ENCODE assay signal across 7 cellular contexts in genomic region chr1:52399629-52400028, GRCh38.
"Had no signal": no experiment of that assay in that cellular context is flagged by ENCODE, and none has a peak within 500 bp of the region (broad histone marks: within the 10 kb centered on the region; RNA-seq: fewer than 3 reads in every experiment).

No MANE protein-coding gene starts in this region.

- H3K9me3 ChIP-seq: HAP-1 had no signal

- ATAC-seq: HCT116 had no signal

- H3K27ac ChIP-seq: GM23248 had no signal

- H3K9ac ChIP-seq: GM23248 had no signal

- H3K4me3 ChIP-seq: GM23248, HAP-1 had no signal

- FAIRE-seq: HTR-8/SVneo had no signal

- DNase-seq: GM23248, GOT3, H7, IMR-90 had no signal

- H2AFZ ChIP-seq: GM23248 had no signal
